In genomic region chr22:23591203-23591791, GRCh38 we compare ENCODE assay signal across 1 cellular context.
TF ChIP-seq lines count a peak whose summit lies in the region.

No MANE protein-coding gene starts in this region.

TF ChIP-seq in K562, 482 proteins besides CTCF, POLR2A, EP300 and RAD21 (continued from another document):
- TF ChIP-seq POLR2AphosphoS5 (IDR thresholded peaks at IDR 0.05; ENCODE audit: control insufficient read depth, insufficient read depth, low read depth, low read length) (no peak), ARID3A (IDR thresholded peaks at IDR 0.05; ENCODE audit: borderline replicate concordance, low read depth, low read length) (no peak), STAG1 (CRISPR knock-in tag; IDR thresholded peaks at IDR 0.05; ENCODE audit: borderline replicate concordance) (peak; percentile 12; the same call in 1 of the 2 replicates), ILK (tag; IDR thresholded peaks at IDR 0.05; ENCODE audit: borderline replicate concordance, low read depth) (no peak), SIN3B (IDR thresholded peaks at IDR 0.05; ENCODE audit: low read depth) (no peak), JUND (IDR thresholded peaks at IDR 0.05; ENCODE audit: borderline replicate concordance, low read depth, low read length) (no peak; the same call in 1 of the 2 replicates), JUND (tag; IDR thresholded peaks at IDR 0.05; ENCODE audit: borderline replicate concordance, low read depth, low read length) (no peak), CCAR2 (IDR thresholded peaks at IDR 0.05; ENCODE audit: low read depth, low read length) (no peak), SMC3 (conservative IDR thresholded peaks at IDR 0.05; ENCODE audit: insufficient read depth, low read depth, low read length) (peak; percentile 76), HDGF (IDR thresholded peaks at IDR 0.05) (no peak), TAF7 (tag; IDR thresholded peaks at IDR 0.05) (no peak), CEBPB (tag; IDR thresholded peaks at IDR 0.05) (peak; percentile 25; the same call in 1 of the 2 replicates), ETV1 (tag; conservative IDR thresholded peaks at IDR 0.05; ENCODE audit: low read depth) (no peak), COPS2 (conservative IDR thresholded peaks at IDR 0.05) (no peak), NUFIP1 (IDR thresholded peaks at IDR 0.05; ENCODE audit: partially characterized antibody) (no peak), RB1 (IDR thresholded peaks at IDR 0.05; ENCODE audit: low read depth) (0 out of 2 replicates have a peak, but pooled peaks have one; percentile 29), IFI16 (CRISPR knock-in tag; IDR thresholded peaks at IDR 0.05) (no peak), KAT2B (IDR thresholded peaks at IDR 0.05; ENCODE audit: low read depth, low read length) (no peak), ATF1 (CRISPR knock-in tag; IDR thresholded peaks at IDR 0.05) (no peak), ATF1 (tag; IDR thresholded peaks at IDR 0.05) (no peak), ZNF583 (CRISPR knock-in tag; IDR thresholded peaks at IDR 0.05) (no peak), SP1 (CRISPR knock-in tag; IDR thresholded peaks at IDR 0.05) (no peak), SRSF7 (optimal IDR thresholded peaks at IDR 0.05; ENCODE audit: low read depth, low read length) (no peak), CREBBP (IDR thresholded peaks at IDR 0.05; ENCODE audit: low read depth, low read length) (no peak), ZC3H11A (IDR thresholded peaks at IDR 0.05; ENCODE audit: low read depth, low read length) (no peak), ARID4B (CRISPR knock-in tag; IDR thresholded peaks at IDR 0.05) (no peak)
